20 cellular contexts compared by ENCODE assay signal in genomic region chrX:124540474-124540873, GRCh38.
DNase-seq lines count a peak whose midpoint lies in the region; ATAC-seq, FAIRE-seq and TF ChIP-seq lines count a peak whose summit lies in the region.
"Had no signal": no experiment of that assay in that cellular context is flagged by ENCODE, and none has a peak within 500 bp of the region (broad histone marks: within the 10 kb centered on the region; RNA-seq: fewer than 3 reads in every experiment).

No MANE protein-coding gene starts in this region.

- H3K27me3 ChIP-seq in bronchial epithelial cell (ENCODE audit: control insufficient read depth, insufficient read depth, low read length), result no peaks in the 10 kb centered on the region
- H3K27me3 ChIP-seq: BE2C had no signal

- no peak for TF ChIP-seq CTCF in RWPE1 (conservative IDR thresholded peaks at IDR 0.05; ENCODE audit: low read depth)
- no peak for TF ChIP-seq CTCF in bronchial epithelial cell (IDR thresholded peaks at IDR 0.05; ENCODE audit: insufficient read depth, low read length, severe bottlenecking)

- CTCF ChIA-PET in RWPE1 (lab: Yijun Ruan, JAX), result no interaction called here

- no peak overlapping the region for H3K27ac ChIP-seq in RWPE1
- H3K27ac ChIP-seq: GM23248 had no signal

- no peaks in the 10 kb centered on the region for H3K36me3 ChIP-seq in bronchial epithelial cell (ENCODE audit: control insufficient read depth, insufficient read depth, low read length)
- H3K36me3 ChIP-seq: BE2C had no signal

- no peak for ATAC-seq in HG03175 (IDR thresholded peaks at IDR 0.05; ENCODE audit: unreplicated experiment)
- ATAC-seq: HCT116 had no signal

- FAIRE-seq in bronchial epithelial cell (lab: Jason Lieb, UNC), result no peak
- no peak for FAIRE-seq in H54 (lab: Jason Lieb, UNC)
- FAIRE-seq: GM12891 had no signal

- no peak for TF ChIP-seq POLR2A in H54 (IDR thresholded peaks at IDR 0.05; ENCODE audit: low read depth, low read length)

- peak; percentile 6 for DNase-seq in HPDE6-E6E7 (ENCODE audit: extremely low spot score)
- DNase-seq in RWPE1 (ENCODE audit: low spot score), result peak; percentile 28
- DNase-seq in bronchial epithelial cell (ENCODE audit: low read depth), result peak; percentile 74
- DNase-seq in H54 (ENCODE audit: insufficient read length, low spot score), result no peak
- DNase-seq in GDM1 (lab: John Stamatoyannopoulos, UW), result no peak
- DNase-seq: ACHN; BE2C; C1 segment of cervical spinal cord; CD4-positive, CD25-positive, alpha-beta regulatory T cell; CD8-positive, alpha-beta memory T cell; COR-L47; DMS 273 treated with DMSO at 0.1 percent for 48 hours; DMS53; DND-41; EL; GM23248; HFFc6 had no signal

- no peak overlapping the region for H3K4me3 ChIP-seq in bronchial epithelial cell (ENCODE audit: low read depth, low read length)
- H3K4me3 ChIP-seq: GM23248 had no signal

- POLR2A ChIA-PET in RWPE1 (lab: Yijun Ruan, JAX; ENCODE audit: low non-redundant PET), result no interaction called here

Comparison
In these comparisons a context has a peak if more than half of its experiments do, and no peak if none do; other contexts are left out.
1. DNase-seq: peak in HPDE6-E6E7 (single experiment), RWPE1 (single experiment) and bronchial epithelial cell (single experiment); none in H54 (single experiment) and GDM1 (single experiment).